ENCODE assay signal across 8 cellular contexts in the genomic region with DNA sequence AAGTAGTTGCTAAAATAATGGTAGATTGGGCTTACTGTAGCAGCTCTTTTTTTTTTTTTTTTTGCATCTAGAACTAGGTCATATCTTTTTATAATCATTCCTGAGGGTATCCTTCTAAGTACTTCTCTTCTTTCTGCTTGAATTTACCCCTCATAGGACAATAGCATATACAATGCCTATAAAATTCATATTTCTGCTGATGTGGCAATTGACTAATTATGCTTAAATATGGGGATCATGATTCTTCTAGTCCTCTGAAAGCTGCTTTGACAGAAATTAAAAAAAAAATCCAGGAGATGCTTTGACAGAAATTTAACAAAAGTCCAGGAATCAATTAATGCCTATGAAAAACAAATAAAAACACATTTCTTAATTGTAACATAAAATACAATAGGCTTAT.
"Had no signal": no experiment of that assay in that cellular context is flagged by ENCODE, and none has a peak within 500 bp of the region (broad histone marks: within the 10 kb centered on the region; RNA-seq: fewer than 3 reads in every experiment).

No MANE protein-coding gene starts in this region.

- H3K27ac ChIP-seq: KMS-11 had no signal

- H3K4me1 ChIP-seq: HAP-1 had no signal

- H3K4me2 ChIP-seq: GM23338, KMS-11 had no signal

- H3K9me3 ChIP-seq: HAP-1 had no signal

- FAIRE-seq: H1, HTR-8/SVneo had no signal

- H3K36me3 ChIP-seq: HAP-1 had no signal

- H3K4me3 Mint-ChIP-seq: GM23338 had no signal

- ATAC-seq: GM23338, HCT116 had no signal

- H2AFZ ChIP-seq: GM23338 had no signal

- H3K27ac Mint-ChIP-seq: GM23338 had no signal

- DNase-seq: H7, KBM-7 had no signal

- H3K4me3 ChIP-seq: GM23338, HAP-1 had no signal

- H3K9ac ChIP-seq: KMS-11 had no signal

- H3K4me1 Mint-ChIP-seq: GM23338 had no signal
